ENCODE assay signal across 22 cellular contexts in genomic region chr12:100721193-100721592, GRCh38.
DNase-seq lines count a peak whose midpoint lies in the region; ATAC-seq, FAIRE-seq and TF ChIP-seq lines count a peak whose summit lies in the region.
"Had no signal": no experiment of that assay in that cellular context is flagged by ENCODE, and none has a peak within 500 bp of the region (broad histone marks: within the 10 kb centered on the region; RNA-seq: fewer than 3 reads in every experiment).

No MANE protein-coding gene starts in this region.

- intact Hi-C loops in left colon (cut with DNase I, micrococcal nuclease), result no loop called here

- peaks cover 3% of the 10 kb centered on the region for H3K4me1 Mint-ChIP-seq in astrocyte (ENCODE audit: low read depth, unreplicated experiment)
- no peaks in the 10 kb centered on the region for H3K4me1 Mint-ChIP-seq in activated naive CD8-positive, alpha-beta T cell treated with anti-CD3 and anti-CD28 coated beads for 36 hours
- H3K4me1 Mint-ChIP-seq: IgD-negative memory B cell had no signal

- no peak overlapping the region for H3K27ac ChIP-seq in astrocyte (ENCODE audit: low read depth, low read length)
- H3K27ac ChIP-seq in coronary artery, result no peak overlapping the region

- FAIRE-seq in astrocyte (lab: Jason Lieb, UNC), result no peak
- FAIRE-seq: A204.1, HTR-8/SVneo, RCC 7860 had no signal

- H4K20me1 ChIP-seq in astrocyte (ENCODE audit: insufficient read depth, low read length), result no peaks in the 10 kb centered on the region

- H3K4me3 ChIP-seq in astrocyte (ENCODE audit: insufficient read depth, low read depth, low read length) (no peak overlapping the region), coronary artery (no peak overlapping the region)

- peak overlapping the region; percentile 72 for H3K4me3 Mint-ChIP-seq in astrocyte (ENCODE audit: unreplicated experiment)
- no peak overlapping the region for H3K4me3 Mint-ChIP-seq in activated naive CD8-positive, alpha-beta T cell treated with anti-CD3 and anti-CD28 coated beads for 36 hours
- H3K4me3 Mint-ChIP-seq: CD4-positive, alpha-beta memory T cell; H9; IgD-negative memory B cell had no signal

- H3K36me3 Mint-ChIP-seq in astrocyte (ENCODE audit: low read depth, unreplicated experiment), result no peaks in the 10 kb centered on the region
- H3K36me3 Mint-ChIP-seq in activated naive CD8-positive, alpha-beta T cell treated with anti-CD3 and anti-CD28 coated beads for 36 hours, result no peaks in the 10 kb centered on the region
- H3K36me3 Mint-ChIP-seq: CD4-positive, alpha-beta memory T cell; IgD-negative memory B cell had no signal

- ATAC-seq in left colon (peak; percentile 88), GM18519 (IDR thresholded peaks at IDR 0.05; ENCODE audit: low FRiP score, unreplicated experiment) (no peak)
- ATAC-seq: Right ventricle myocardium inferior had no signal

- H3K27ac Mint-ChIP-seq in astrocyte (ENCODE audit: unreplicated experiment), result no peak overlapping the region
- no peak overlapping the region for H3K27ac Mint-ChIP-seq in activated naive CD8-positive, alpha-beta T cell treated with anti-CD3 and anti-CD28 coated beads for 36 hours
- H3K27ac Mint-ChIP-seq: CD4-positive, alpha-beta memory T cell; H9; IgD-negative memory B cell had no signal

- DNase-seq in G401 (ENCODE audit: low spot score), result peak; percentile 10
- peak; percentile 83 for DNase-seq in NCI-H446 treated with DMSO at 0.1 percent for 48 hours (lab: John Stamatoyannopoulos, UW)
- DNase-seq in astrocyte (ENCODE audit: low read depth), result no peak
- peak in 1 of 2 donors; percentile 14 for DNase-seq in left colon
- DNase-seq in activated CD4-positive, alpha-beta T cell treated with anti-CD3 and anti-CD28 coated beads, Interleukin-2, amount 50 U/mL, for 1 hour, result no peak
- no peak for DNase-seq in activated naive CD8-positive, alpha-beta T cell treated with anti-CD3 and anti-CD28 coated beads for 36 hours
- no peak for DNase-seq in coronary artery (ENCODE audit: low spot score)
- DNase-seq: CD4-positive, alpha-beta memory T cell; H9; Kasumi-1; MM.1S; NCI-H1105; NCI-H2227 treated with DMSO at 0.1 percent for 48 hours; NCI-H526 treated with DMSO at 0.1 percent for 48 hours; NK-92 treated with Interleukin-12 subunit alpha and Interleukin-12 subunit beta, amount 100 ng/mL, for 24 hours; SW 1271 had no signal

- in situ Hi-C loops in G401 (cut with HindIII; ENCODE audit: low sequenced_read_pairs), result no loop called here

- H3K36me3 ChIP-seq in astrocyte (ENCODE audit: insufficient read depth, low read length), result no peaks in the 10 kb centered on the region

- no peaks in the 10 kb centered on the region for H3K9me3 Mint-ChIP-seq in astrocyte (ENCODE audit: unreplicated experiment)
- H3K9me3 Mint-ChIP-seq in activated naive CD8-positive, alpha-beta T cell treated with anti-CD3 and anti-CD28 coated beads for 36 hours, result no peaks in the 10 kb centered on the region
- H3K9me3 Mint-ChIP-seq: CD4-positive, alpha-beta memory T cell; H9; IgD-negative memory B cell had no signal

- H3K4me1 ChIP-seq in astrocyte (ENCODE audit: insufficient read depth, low read length), result peaks cover 7% of the 10 kb centered on the region

- no peak overlapping the region for H3K9ac ChIP-seq in astrocyte (ENCODE audit: low read length)

- TF ChIP-seq CTCF in astrocyte (IDR thresholded peaks at IDR 0.05; ENCODE audit: insufficient read depth, low read depth, low read length), result no peak
- no peak for TF ChIP-seq CTCF in coronary artery (IDR thresholded peaks at IDR 0.05)

- H3K4me2 ChIP-seq in astrocyte (ENCODE audit: low read length), result no peak overlapping the region

- peaks cover 26% of the 10 kb centered on the region for H3K27me3 ChIP-seq in astrocyte (ENCODE audit: insufficient read depth, low read length)

- H3K9me3 ChIP-seq in astrocyte (ENCODE audit: insufficient read depth, low read depth, low read length), result no peaks in the 10 kb centered on the region

- H3K27me3 Mint-ChIP-seq in astrocyte (ENCODE audit: low read depth, unreplicated experiment), result peaks cover 3% of the 10 kb centered on the region
- H3K27me3 Mint-ChIP-seq in activated naive CD8-positive, alpha-beta T cell treated with anti-CD3 and anti-CD28 coated beads for 36 hours, result peaks cover 39% of the 10 kb centered on the region

- H3K79me2 ChIP-seq in astrocyte (ENCODE audit: insufficient read depth, low read length), result no peaks in the 10 kb centered on the region

- H2AFZ ChIP-seq in astrocyte (ENCODE audit: low read depth, low read length), result no peak overlapping the region

Comparison
In these comparisons a context has a peak if more than half of its experiments do, and no peak if none do; other contexts are left out.
1. DNase-seq: peak in G401 (single experiment) and NCI-H446 treated with DMSO at 0.1 percent for 48 hours (single experiment); none in astrocyte (single experiment), activated CD4-positive, alpha-beta T cell treated with anti-CD3 and anti-CD28 coated beads, Interleukin-2, amount 50 U/mL, for 1 hour (single experiment), activated naive CD8-positive, alpha-beta T cell treated with anti-CD3 and anti-CD28 coated beads for 36 hours (single experiment) and coronary artery (single experiment).